1 cellular context compared by ENCODE assay signal in the genomic region with DNA sequence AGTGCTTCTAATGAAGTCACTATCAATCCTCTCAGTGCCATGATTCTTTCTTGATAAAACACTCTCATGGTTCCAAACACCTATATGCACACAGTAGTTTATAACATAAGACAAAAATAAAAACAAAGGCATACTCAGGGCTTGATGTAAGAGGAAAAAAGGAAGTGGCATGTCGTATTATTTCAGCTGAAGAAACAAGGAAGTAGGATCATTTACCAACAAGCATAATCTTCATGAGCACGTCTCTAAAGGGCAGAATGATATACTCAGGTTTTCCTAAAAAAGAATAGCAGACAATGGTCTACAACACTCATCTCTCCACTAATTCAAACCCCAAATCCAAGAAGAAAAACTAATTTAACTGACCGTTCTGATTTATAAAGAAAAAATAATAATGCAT.
TF ChIP-seq lines count a peak whose summit lies in the region.

No MANE protein-coding gene starts in this region.

TF ChIP-seq in IMR-90, 13 proteins besides CTCF, POLR2A, EP300 and RAD21:
- TF ChIP-seq BHLHE40 (IDR thresholded peaks at IDR 0.05; ENCODE audit: low read depth, low read length) = no peak
- no peak for TF ChIP-seq MXI1 (IDR thresholded peaks at IDR 0.05; ENCODE audit: borderline replicate concordance, low read depth, low read length)
- no peak for TF ChIP-seq CEBPB (IDR thresholded peaks at IDR 0.05; ENCODE audit: low read depth, low read length)
- no peak for TF ChIP-seq SMC3 (IDR thresholded peaks at IDR 0.05; ENCODE audit: low read depth, low read length)
- TF ChIP-seq MAFK (IDR thresholded peaks at IDR 0.05; ENCODE audit: low read depth, low read length) = no peak
- TF ChIP-seq, protein P1, sequence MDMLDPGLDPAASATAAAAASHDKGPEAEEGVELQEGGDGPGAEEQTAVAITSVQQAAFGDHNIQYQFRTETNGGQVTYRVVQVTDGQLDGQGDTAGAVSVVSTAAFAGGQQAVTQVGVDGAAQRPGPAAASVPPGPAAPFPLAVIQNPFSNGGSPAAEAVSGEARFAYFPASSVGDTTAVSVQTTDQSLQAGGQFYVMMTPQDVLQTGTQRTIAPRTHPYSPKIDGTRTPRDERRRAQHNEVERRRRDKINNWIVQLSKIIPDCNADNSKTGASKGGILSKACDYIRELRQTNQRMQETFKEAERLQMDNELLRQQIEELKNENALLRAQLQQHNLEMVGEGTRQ (IDR thresholded peaks at IDR 0.05; ENCODE audit: low read depth, low read length) = no peak
- TF ChIP-seq MAZ (IDR thresholded peaks at IDR 0.05; ENCODE audit: borderline replicate concordance, low read depth, low read length) = no peak
